In the genomic region with DNA sequence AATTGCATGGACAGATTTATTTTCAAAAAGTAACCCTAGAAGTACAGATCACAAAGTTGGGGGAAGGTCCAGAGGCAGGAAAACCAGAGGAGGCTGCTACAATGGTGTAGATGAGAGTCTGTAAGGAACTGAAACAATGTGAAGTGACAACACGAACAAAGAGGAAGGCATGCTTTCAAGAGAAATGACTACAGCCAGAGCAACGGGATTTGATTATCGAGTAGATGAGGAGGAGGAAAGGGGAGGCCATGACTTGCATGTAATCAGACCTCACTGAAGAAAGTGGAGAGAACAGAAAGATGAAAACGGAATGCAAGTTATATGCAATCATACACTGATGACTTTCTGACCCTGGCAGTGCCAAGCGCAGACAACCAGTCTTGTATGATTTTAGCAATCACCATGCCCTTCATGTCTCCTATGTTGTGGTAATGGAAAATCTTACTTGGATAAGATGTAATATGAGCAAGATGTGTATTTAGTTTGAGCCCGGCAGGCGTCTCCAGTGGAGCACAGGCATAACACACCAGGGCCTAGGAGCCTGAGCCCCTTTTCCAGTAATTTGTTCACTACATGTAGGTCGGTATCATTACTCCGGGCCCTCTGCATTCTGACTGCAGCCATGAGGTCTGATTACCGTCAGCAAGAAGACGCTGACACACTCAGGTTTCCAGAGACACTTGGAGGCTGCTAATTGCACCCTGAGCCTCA, we compare ENCODE assay signal across 1 cellular context.
TF ChIP-seq lines count a peak whose summit lies in the region.

No MANE protein-coding gene starts in this region.

TF ChIP-seq in HepG2, 621 proteins besides CTCF, POLR2A, EP300 and RAD21:
- TF ChIP-seq ZBTB7B (CRISPR knock-in tag; IDR thresholded peaks at IDR 0.05) (no peak), ZNF138 (CRISPR knock-in tag; IDR thresholded peaks at IDR 0.05; ENCODE audit: low read depth) (0 out of 2 replicates have a peak, but pooled peaks have one; percentile 63), ZBTB38 (CRISPR knock-in tag; IDR thresholded peaks at IDR 0.05) (peak; percentile 45), ZNF44 (CRISPR knock-in tag; IDR thresholded peaks at IDR 0.05) (peak; percentile 13; the same call in 1 of the 2 replicates), XRCC5 (optimal IDR thresholded peaks at IDR 0.05; ENCODE audit: low read length) (peak; percentile 30), MAZ (IDR thresholded peaks at IDR 0.05; ENCODE audit: borderline replicate concordance, low read depth, low read length) (no peak), MAZ (CRISPR knock-in tag; IDR thresholded peaks at IDR 0.05; ENCODE audit: low read depth) (peak; percentile 47; the same call in 1 of the 2 replicates), ZNF772 (CRISPR knock-in tag; IDR thresholded peaks at IDR 0.05) (0 out of 2 replicates have a peak, but pooled peaks have one; percentile 56), ZNF383 (CRISPR knock-in tag; IDR thresholded peaks at IDR 0.05; ENCODE audit: borderline replicate concordance) (0 out of 2 replicates have a peak, but pooled peaks have one; percentile 4), SSRP1 (CRISPR knock-in tag; IDR thresholded peaks at IDR 0.05) (no peak), POLR2AphosphoS2 (IDR thresholded peaks at IDR 0.05; ENCODE audit: low read depth, low read length) (no peak), IKZF4 (CRISPR knock-in tag; IDR thresholded peaks at IDR 0.05; ENCODE audit: borderline replicate concordance, low read depth, not compliant biosample characterization) (peak; percentile 41)
- TF ChIP-seq, protein P1, sequence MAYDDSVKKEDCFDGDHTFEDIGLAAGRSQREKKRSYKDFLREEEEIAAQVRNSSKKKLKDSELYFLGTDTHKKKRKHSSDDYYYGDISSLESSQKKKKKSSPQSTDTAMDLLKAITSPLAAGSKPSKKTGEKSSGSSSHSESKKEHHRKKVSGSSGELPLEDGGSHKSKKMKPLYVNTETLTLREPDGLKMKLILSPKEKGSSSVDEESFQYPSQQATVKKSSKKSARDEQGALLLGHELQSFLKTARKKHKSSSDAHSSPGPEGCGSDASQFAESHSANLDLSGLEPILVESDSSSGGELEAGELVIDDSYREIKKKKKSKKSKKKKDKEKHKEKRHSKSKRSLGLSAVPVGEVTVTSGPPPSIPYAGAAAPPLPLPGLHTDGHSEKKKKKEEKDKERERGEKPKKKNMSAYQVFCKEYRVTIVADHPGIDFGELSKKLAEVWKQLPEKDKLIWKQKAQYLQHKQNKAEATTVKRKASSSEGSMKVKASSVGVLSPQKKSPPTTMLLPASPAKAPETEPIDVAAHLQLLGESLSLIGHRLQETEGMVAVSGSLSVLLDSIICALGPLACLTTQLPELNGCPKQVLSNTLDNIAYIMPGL (CRISPR knock-in tag; IDR thresholded peaks at IDR 0.05; ENCODE audit: borderline replicate concordance in 1 of 2, low read depth in 1 of 2): 0 out of 4 replicates have a peak, but pooled peaks of 1 of the 2 experiments have one; percentile 17
- TF ChIP-seq, protein P2, sequence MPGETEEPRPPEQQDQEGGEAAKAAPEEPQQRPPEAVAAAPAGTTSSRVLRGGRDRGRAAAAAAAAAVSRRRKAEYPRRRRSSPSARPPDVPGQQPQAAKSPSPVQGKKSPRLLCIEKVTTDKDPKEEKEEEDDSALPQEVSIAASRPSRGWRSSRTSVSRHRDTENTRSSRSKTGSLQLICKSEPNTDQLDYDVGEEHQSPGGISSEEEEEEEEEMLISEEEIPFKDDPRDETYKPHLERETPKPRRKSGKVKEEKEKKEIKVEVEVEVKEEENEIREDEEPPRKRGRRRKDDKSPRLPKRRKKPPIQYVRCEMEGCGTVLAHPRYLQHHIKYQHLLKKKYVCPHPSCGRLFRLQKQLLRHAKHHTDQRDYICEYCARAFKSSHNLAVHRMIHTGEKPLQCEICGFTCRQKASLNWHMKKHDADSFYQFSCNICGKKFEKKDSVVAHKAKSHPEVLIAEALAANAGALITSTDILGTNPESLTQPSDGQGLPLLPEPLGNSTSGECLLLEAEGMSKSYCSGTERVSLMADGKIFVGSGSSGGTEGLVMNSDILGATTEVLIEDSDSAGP (CRISPR knock-in tag; IDR thresholded peaks at IDR 0.05; ENCODE audit: borderline replicate concordance): 0 out of 2 replicates have a peak, but pooled peaks have one; percentile 1
